ENCODE assay signal across 15 cellular contexts in genomic region chr2:13522096-13522495, GRCh38.
DNase-seq lines count a peak whose midpoint lies in the region; ATAC-seq, FAIRE-seq and TF ChIP-seq lines count a peak whose summit lies in the region.
"Had no signal": no experiment of that assay in that cellular context is flagged by ENCODE, and none has a peak within 500 bp of the region (broad histone marks: within the 10 kb centered on the region; RNA-seq: fewer than 3 reads in every experiment).

No MANE protein-coding gene starts in this region.

- no peaks in the 10 kb centered on the region for H3K9me2 ChIP-seq in hepatocyte (replicated peaks; ENCODE audit: insufficient read depth)

- intact Hi-C loops in Calu3 (cut with micrococcal nuclease; ENCODE audit: unreplicated experiment), result loop anchor here (10.0 kb wide), 2 partner anchors 297 to 763 kb away; no protein-coding TSS in a partner anchor

- H3K4me2 ChIP-seq in hepatocyte, result no peak overlapping the region

- peak overlapping the region; percentile 79 for H3K27ac Mint-ChIP-seq in Calu3 (ENCODE audit: unreplicated experiment)
- H3K27ac Mint-ChIP-seq: CD14-positive monocyte; CD8-positive, alpha-beta T cell had no signal

- TF ChIP-seq CTCF in Calu3 (IDR thresholded peaks at IDR 0.05; ENCODE audit: unreplicated experiment) (no peak), hepatocyte (IDR thresholded peaks at IDR 0.05; ENCODE audit: poor library complexity) (no peak), brain microvascular endothelial cell (IDR thresholded peaks at IDR 0.05; ENCODE audit: low read depth, low read length, missing control alignments) (no peak)

- no peaks in the 10 kb centered on the region for H3K4me1 ChIP-seq in hepatocyte (ENCODE audit: insufficient read depth)

- H3K27ac ChIP-seq in hepatocyte (peak overlapping the region; percentile 79), brain microvascular endothelial cell (no peak overlapping the region)
- H3K27ac ChIP-seq: 22Rv1 had no signal

- H3K4me3 Mint-ChIP-seq in Calu3 (ENCODE audit: low read depth, unreplicated experiment), result peak overlapping the region; percentile 54
- H3K4me3 Mint-ChIP-seq: CD14-positive monocyte; CD8-positive, alpha-beta T cell had no signal

- H3K36me3 Mint-ChIP-seq in Calu3 (ENCODE audit: insufficient read depth, unreplicated experiment), result peaks cover 10% of the 10 kb centered on the region
- H3K36me3 Mint-ChIP-seq: CD14-positive monocyte; CD8-positive, alpha-beta T cell had no signal

- no peaks in the 10 kb centered on the region for H3K9me3 Mint-ChIP-seq in Calu3 (ENCODE audit: low read depth, unreplicated experiment)

- H3K79me2 ChIP-seq in hepatocyte, result no peaks in the 10 kb centered on the region

- no peaks in the 10 kb centered on the region for H4K20me1 ChIP-seq in hepatocyte (ENCODE audit: insufficient read depth, poor library complexity, severe bottlenecking)

- no peaks in the 10 kb centered on the region for H3K27me3 Mint-ChIP-seq in Calu3 (ENCODE audit: unreplicated experiment)

- CTCF ChIA-PET in Calu3 (lab: Charles Lee), result no interaction called here

- no peak for ATAC-seq in HG03469 (IDR thresholded peaks at IDR 0.05; ENCODE audit: unreplicated experiment)
- ATAC-seq: CD8-positive, alpha-beta T cell; HCT116 had no signal

- H3K9me3 ChIP-seq in hepatocyte (ENCODE audit: low read depth), result peaks cover 4% of the 10 kb centered on the region

- no peak for DNase-seq in Calu3
- no peak for DNase-seq in GM18507 (ENCODE audit: extremely low spot score, insufficient read length, low read depth)
- peak; percentile 73 for DNase-seq in RPMI8226
- no peak for DNase-seq in hepatocyte (ENCODE audit: low spot score)
- no peak for DNase-seq in brain microvascular endothelial cell
- no peak for DNase-seq in NCI-H1417 (lab: John Stamatoyannopoulos, UW)
- no peak for DNase-seq in NCI-H1930 (lab: John Stamatoyannopoulos, UW)
- DNase-seq: CD8-positive, alpha-beta T cell; COR-L47; GF-D8 had no signal

- 73% methylated on average over 6 of the region's 6 CpGs for WGBS in hepatocyte (ENCODE audit: low lambda C conversion rate, missing lambda C conversion rate)

- no peak overlapping the region for H2AFZ ChIP-seq in hepatocyte

- H3K4me3 ChIP-seq in hepatocyte (no peak overlapping the region), brain microvascular endothelial cell (ENCODE audit: low read depth, low read length) (no peak overlapping the region)

- no TSS peak for BruUV-seq in Calu3 (replicated peaks; lab: Mats Ljungman, UMichigan)

- peaks cover 40% of the 10 kb centered on the region for H3K4me1 Mint-ChIP-seq in Calu3 (ENCODE audit: low read depth, unreplicated experiment)
- H3K4me1 Mint-ChIP-seq: CD14-positive monocyte had no signal

- in situ Hi-C loops in brain microvascular endothelial cell (cut with HindIII; ENCODE audit: low pct_ligation_motif_present, low sequenced_read_pairs), result no loop called here

- H3K36me3 ChIP-seq in hepatocyte (replicated peaks; ENCODE audit: insufficient read depth, low read depth), result no peaks in the 10 kb centered on the region
- H3K36me3 ChIP-seq in brain microvascular endothelial cell (replicated peaks), result no peaks in the 10 kb centered on the region

- FAIRE-seq in GM18507 (lab: Jason Lieb, UNC), result peak; percentile 18
- FAIRE-seq: H54 had no signal

- H3K27me3 ChIP-seq in hepatocyte (no peaks in the 10 kb centered on the region), brain microvascular endothelial cell (replicated peaks) (no peaks in the 10 kb centered on the region)
